In the genomic region with DNA sequence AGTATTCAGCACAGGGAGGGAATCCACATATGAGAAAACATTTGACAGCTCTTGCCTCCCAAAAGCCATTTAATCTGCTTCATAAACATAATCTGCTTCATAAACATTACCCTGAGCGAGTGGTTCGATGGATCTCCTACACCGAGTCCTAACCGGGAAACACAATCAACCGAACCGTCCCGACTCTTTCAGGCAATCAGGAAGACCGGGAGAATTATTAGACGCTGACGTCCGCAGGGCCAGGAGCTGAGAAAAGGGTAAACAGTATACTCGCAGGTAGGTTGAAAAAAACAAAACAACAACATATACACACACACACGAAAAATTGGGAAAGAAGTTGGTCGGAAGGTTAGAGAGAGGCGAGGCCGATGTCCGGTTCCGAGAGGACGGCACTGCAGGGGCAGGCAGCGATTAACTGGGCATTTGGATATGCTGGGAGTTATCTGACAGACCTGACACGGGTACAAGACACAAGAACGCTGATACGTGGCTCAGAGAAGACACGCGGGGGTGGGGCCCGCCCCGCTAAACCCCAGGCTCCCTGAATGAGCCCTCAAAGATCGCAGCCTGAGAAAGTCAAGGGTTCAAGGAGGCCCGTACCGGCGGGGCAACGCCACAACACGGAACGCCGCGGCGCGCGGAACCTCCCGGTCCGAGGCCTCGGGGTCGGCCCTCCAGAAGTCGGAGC, we compare ENCODE assay signal across 8 cellular contexts. TPM values are rescaled to one million over a fixed set of nuclear protein-coding genes. Genes with fewer than 3 reads are reported as not detected.
DNase-seq lines count a peak whose midpoint lies in the region; ATAC-seq and TF ChIP-seq lines count a peak whose summit lies in the region.

No MANE protein-coding gene starts in this region.

- peak overlapping the region; percentile 91 for H3K4me3 Mint-ChIP-seq in activated CD8-positive, alpha-beta memory T cell treated with anti-CD3 and anti-CD28 coated beads, Interleukin-2, amount 10 ng/mL, durations not matched to agents 7 days and 5 days

- H3K4me1 Mint-ChIP-seq in activated CD8-positive, alpha-beta memory T cell treated with anti-CD3 and anti-CD28 coated beads, Interleukin-2, amount 10 ng/mL, durations not matched to agents 7 days and 5 days: peaks cover 38% of the 10 kb centered on the region

- DNase-seq in Daoy (ENCODE audit: low read depth): peak; percentile 6
- no peak for DNase-seq in activated CD8-positive, alpha-beta memory T cell treated with anti-CD3 and anti-CD28 coated beads, Interleukin-2, amount 10 ng/mL, durations not matched to agents 7 days and 5 days
- DNase-seq in foreskin melanocyte: peak; percentile 15
- DNase-seq in omental fat pad (ENCODE audit: low spot score): no peak
- DNase-seq in NCI-H446 (lab: John Stamatoyannopoulos, UW): no peak
- DNase-seq in SIG-M5 treated with dmso at 0.1 percent for 504 hours (lab: John Stamatoyannopoulos, UW; ENCODE audit: unreplicated experiment): no peak

- 2% methylated on average over 40 of the region's 44 CpGs for WGBS in HUES64

- peak overlapping the region; percentile 94 for H3K27ac ChIP-seq in HUES64 (ENCODE audit: low read depth, low read length)

- peaks cover 8% of the 10 kb centered on the region for H3K36me3 Mint-ChIP-seq in activated CD8-positive, alpha-beta memory T cell treated with anti-CD3 and anti-CD28 coated beads, Interleukin-2, amount 10 ng/mL, durations not matched to agents 7 days and 5 days

- CTCF ChIA-PET in activated CD8-positive, alpha-beta memory T cell treated with anti-CD3 and anti-CD28 coated beads, Interleukin-2, amount 10 ng/mL, durations not matched to agents 7 days and 5 days (lab: Charles Lee): interaction anchor here (1.2 to 5.9 kb wide), 5 partner anchors 13 to 153 kb away, joined by 3 to 36 read pairs (median 5); a partner anchor contains a TSS

- peaks cover 7% of the 10 kb centered on the region for H3K36me3 ChIP-seq in HUES64 (ENCODE audit: insufficient read depth, low read length)

- ATAC-seq in GM21528 (IDR thresholded peaks at IDR 0.05; ENCODE audit: low FRiP score, unreplicated experiment): peak; percentile 39
- peak; percentile 26 for ATAC-seq in activated CD8-positive, alpha-beta memory T cell treated with anti-CD3 and anti-CD28 coated beads, Interleukin-2, amount 10 ng/mL, durations not matched to agents 7 days and 5 days
- peak; percentile 39 for ATAC-seq in omental fat pad (ENCODE audit: low FRiP score)

- peak overlapping the region; percentile 68 for H3K4me3 ChIP-seq in HUES64 (ENCODE audit: low read length)

- H3K4me1 ChIP-seq in HUES64 (ENCODE audit: insufficient read depth, low read length): peaks cover 8% of the 10 kb centered on the region; the same call in 1 of the 2 replicates

- no peaks in the 10 kb centered on the region for H3K9me3 ChIP-seq in HUES64 (ENCODE audit: insufficient read depth, low read depth, low read length)

- peak overlapping the region; percentile 100 for H3K27ac Mint-ChIP-seq in activated CD8-positive, alpha-beta memory T cell treated with anti-CD3 and anti-CD28 coated beads, Interleukin-2, amount 10 ng/mL, durations not matched to agents 7 days and 5 days

- H3K9me3 Mint-ChIP-seq in activated CD8-positive, alpha-beta memory T cell treated with anti-CD3 and anti-CD28 coated beads, Interleukin-2, amount 10 ng/mL, durations not matched to agents 7 days and 5 days (ENCODE audit: low read depth): no peaks in the 10 kb centered on the region

- no peaks in the 10 kb centered on the region for H3K27me3 ChIP-seq in HUES64 (ENCODE audit: insufficient read depth, low read length)

- peak overlapping the region; percentile 94 for H3K9ac ChIP-seq in HUES64 (ENCODE audit: low read depth, low read length)

- no peaks in the 10 kb centered on the region for H3K27me3 Mint-ChIP-seq in activated CD8-positive, alpha-beta memory T cell treated with anti-CD3 and anti-CD28 coated beads, Interleukin-2, amount 10 ng/mL, durations not matched to agents 7 days and 5 days

- TF ChIP-seq CTCF in omental fat pad (IDR thresholded peaks at IDR 0.05): no peak

RNA-seq across cellular contexts. Expression of a gene that starts 0.6 kb away (rescaled TPM):
- 32.0 and 41.9 TPM in 2 replicates for total RNA-seq in Daoy (2014; rRNA removed; shearing (Covaris generic))
- polyA plus RNA-seq in HUES64 (2013, experiment 1 of 2): 34.9 TPM
- polyA plus RNA-seq in HUES64 (2013, experiment 2 of 2): 37.7 TPM
- 10 to 100 TPM; 87.2 to 88.6 TPM for total RNA-seq in activated CD8-positive, alpha-beta memory T cell treated with anti-CD3 and anti-CD28 coated beads, Interleukin-2, amount 10 ng/mL, durations not matched to agents 7 days and 5 days
- total RNA-seq in omental fat pad: 100 to 1,000 TPM in 1 of 4 donors, 10 to 100 TPM in 3; 80.0 to 108 (median 92.4) TPM

RNA-seq across cellular contexts. Expression of a gene that starts 37.7 kb away (rescaled TPM):
- total RNA-seq in Daoy (2014; rRNA removed; shearing (Covaris generic)): 5.9 and 13.0 TPM in 2 replicates
- polyA plus RNA-seq in HUES64 (2013, experiment 1 of 2): 12.9 TPM
- polyA plus RNA-seq in HUES64 (2013, experiment 2 of 2): 12.7 TPM
- 10 to 100 TPM; 23.7 to 24.1 TPM for total RNA-seq in activated CD8-positive, alpha-beta memory T cell treated with anti-CD3 and anti-CD28 coated beads, Interleukin-2, amount 10 ng/mL, durations not matched to agents 7 days and 5 days
- 10 to 100 TPM; 30.6 to 43.1 (median 37.0) TPM for total RNA-seq in omental fat pad

Comparison
In these comparisons a context has a peak if more than half of its experiments do, and no peak if none do; other contexts are left out.
1. DNase-seq: peak in Daoy (single experiment) and foreskin melanocyte (single experiment); none in activated CD8-positive, alpha-beta memory T cell treated with anti-CD3 and anti-CD28 coated beads, Interleukin-2, amount 10 ng/mL, durations not matched to agents 7 days and 5 days (single experiment), omental fat pad (single experiment), NCI-H446 (0 of 2) and SIG-M5 treated with dmso at 0.1 percent for 504 hours (single experiment).
2. Peak in every context shown above with its lines, with median percentiles within 50 percentile points of each other: ATAC-seq.